Comparison of ENCODE assay signal across 8 cellular contexts in the genomic region with DNA sequence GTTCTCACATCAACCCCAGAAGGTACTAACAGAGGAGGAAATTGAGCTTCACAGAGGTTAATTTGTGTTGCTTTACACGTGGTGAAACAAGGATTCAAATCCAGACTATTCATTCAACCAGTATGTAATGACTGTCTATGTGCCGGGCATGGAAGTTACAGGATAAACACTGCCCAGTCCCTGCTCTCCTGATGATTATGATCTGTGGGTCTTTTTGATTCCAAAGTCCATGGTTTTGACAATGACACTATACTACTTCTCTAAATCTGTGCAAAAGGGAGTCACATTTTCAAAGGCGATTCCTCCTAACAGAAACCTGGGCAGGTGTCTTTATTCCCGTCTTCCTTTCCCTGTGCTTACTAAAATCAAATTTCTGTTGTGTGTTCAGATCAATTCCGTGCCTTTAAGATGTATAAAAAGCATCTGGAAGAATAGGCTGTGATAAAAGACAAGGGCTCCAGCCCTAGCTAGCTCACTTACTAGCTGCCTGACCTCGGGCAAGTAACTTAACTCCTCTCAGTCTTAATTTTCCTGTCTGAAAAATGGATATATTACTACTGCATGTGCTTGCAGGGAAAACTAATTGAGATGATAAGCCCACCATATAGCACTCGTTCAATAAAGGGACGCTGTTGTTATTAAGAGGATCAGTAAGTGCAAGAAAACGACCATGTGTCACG. TPM values are rescaled to one million over a fixed set of nuclear protein-coding genes. Genes with fewer than 3 reads are reported as not detected.
A peak's percentile ranks its signal among the peaks of the same experiment; 100 is the strongest.
DNase-seq lines count a peak whose midpoint lies in the region; ATAC-seq and TF ChIP-seq lines count a peak whose summit lies in the region.

No MANE protein-coding gene starts in this region.

- TF ChIP-seq CTCF in DND-41 (IDR thresholded peaks at IDR 0.05; ENCODE audit: borderline replicate concordance, extremely low read depth, low read length, poor library complexity, severe bottlenecking) (no peak), PC-9 (conservative IDR thresholded peaks at IDR 0.05) (no peak), esophagus squamous epithelium (IDR thresholded peaks at IDR 0.05) (no peak)

- peak overlapping the region; percentile 71 to 99; a peak in 3 of 4 replicates for H3K4me3 ChIP-seq in DND-41 (ENCODE audit: low read depth in 1 of 2, low read length in 2 of 2)
- peak overlapping the region; percentile 61 for H3K4me3 ChIP-seq in PC-9
- peak overlapping the region; percentile 91 to 100 (median 100) for H3K4me3 ChIP-seq in esophagus squamous epithelium
- peak overlapping the region; percentile 95 for H3K4me3 ChIP-seq in rectal smooth muscle tissue (ENCODE audit: low read length)

- H2AFZ ChIP-seq in DND-41 (ENCODE audit: low read depth, low read length) (peak overlapping the region; percentile 94), PC-9 (peak overlapping the region; percentile 94)

- CTCF ChIA-PET in PC-9 (lab: Charles Lee), result no interaction called here

- H3K9me3 ChIP-seq in DND-41 (ENCODE audit: insufficient read depth, low read length, severe bottlenecking), result no peaks in the 10 kb centered on the region
- H3K9me3 ChIP-seq in PC-9 (ENCODE audit: insufficient read depth, low read depth), result no peaks in the 10 kb centered on the region
- H3K9me3 ChIP-seq in esophagus squamous epithelium, result no peaks in the 10 kb centered on the region

- H4K20me1 ChIP-seq in DND-41 (ENCODE audit: insufficient read depth, low read length), result peaks cover 8% of the 10 kb centered on the region
- H4K20me1 ChIP-seq in PC-9 (ENCODE audit: insufficient read depth), result no peaks in the 10 kb centered on the region; the same call in 1 of the 2 replicates

- 24 to 26% methylated on average over 10 of the region's 10 CpGs for WGBS in esophagus squamous epithelium, 2 donors

- H3F3A ChIP-seq in PC-9 (ENCODE audit: insufficient read depth, low read depth), result peaks cover 11% of the 10 kb centered on the region

- H3K4me2 ChIP-seq in DND-41 (ENCODE audit: insufficient read depth, low read length), result peak overlapping the region; percentile 84
- peak overlapping the region; percentile 91 for H3K4me2 ChIP-seq in PC-9

- no peak for TF ChIP-seq POLR2A in esophagus squamous epithelium (IDR thresholded peaks at IDR 0.05)

- H3K9ac ChIP-seq in DND-41 (ENCODE audit: low read depth, low read length) (peak overlapping the region; percentile 57), rectal smooth muscle tissue (ENCODE audit: low read length) (no peak overlapping the region)

- H3K4me1 ChIP-seq in DND-41 (ENCODE audit: insufficient read depth, low read length) (peaks cover 18% of the 10 kb centered on the region), PC-9 (replicated peaks; ENCODE audit: insufficient read depth) (peaks cover 26% of the 10 kb centered on the region), esophagus squamous epithelium (peaks cover 4 to 42% (median 26%) of the 10 kb centered on the region in 3 donors), rectal smooth muscle tissue (ENCODE audit: control insufficient read depth, insufficient read depth, low read length) (peaks cover 12% of the 10 kb centered on the region)

- DNase-seq in DND-41 (no peak), PC-9 (no peak), esophagus squamous epithelium (lab: John Stamatoyannopoulos, UW) (no peak), HT-29 (ENCODE audit: low spot score) (no peak), amniotic stem cell (lab: John Stamatoyannopoulos, UW) (no peak)

- peak overlapping the region; percentile 68 for H3K27ac ChIP-seq in DND-41 (ENCODE audit: low read length)
- H3K27ac ChIP-seq in PC-9, result no peak overlapping the region
- peak overlapping the region in 3 of 4 donors; percentile 99 to 100 (median 99) for H3K27ac ChIP-seq in esophagus squamous epithelium
- H3K27ac ChIP-seq in rectal smooth muscle tissue (ENCODE audit: low read depth, low read length), result no peak overlapping the region

- no peaks in the 10 kb centered on the region; the same call in 1 of the 2 replicates for H3K36me3 ChIP-seq in DND-41 (ENCODE audit: insufficient read depth, low read length)
- no peaks in the 10 kb centered on the region for H3K36me3 ChIP-seq in PC-9 (ENCODE audit: low read depth)
- no peaks in the 10 kb centered on the region for H3K36me3 ChIP-seq in esophagus squamous epithelium
- no peaks in the 10 kb centered on the region for H3K36me3 ChIP-seq in rectal smooth muscle tissue (ENCODE audit: control insufficient read depth, insufficient read depth, low read length)

- no TSS peak for BruUV-seq in PC-9 (replicated peaks; lab: Mats Ljungman, UMichigan)

- H3K27me3 ChIP-seq in DND-41 (ENCODE audit: insufficient read depth, low read length, poor library complexity) (no peaks in the 10 kb centered on the region), PC-9 (ENCODE audit: insufficient read depth, low read depth) (no peaks in the 10 kb centered on the region), esophagus squamous epithelium (no peaks in the 10 kb centered on the region), rectal smooth muscle tissue (ENCODE audit: control insufficient read depth, insufficient read depth, low read length) (no peaks in the 10 kb centered on the region)

- POLR2A ChIA-PET in PC-9 (lab: Charles Lee; ENCODE audit: unreplicated experiment), result no interaction called here

- ATAC-seq in DND-41 (ENCODE audit: insufficient read depth, low read depth) (no peak), HG02852 (IDR thresholded peaks at IDR 0.05; ENCODE audit: unreplicated experiment) (no peak), GM19397 (IDR thresholded peaks at IDR 0.05; ENCODE audit: unreplicated experiment) (no peak)

- intact Hi-C loops in PC-9 (cut with micrococcal nuclease; ENCODE audit: unreplicated experiment) (loop anchor here (5.0 to 10.0 kb wide), 4 partner anchors 37 to 290 kb away; no protein-coding TSS in a partner anchor), esophagus squamous epithelium (cut with DNase I) (no loop called here)

- no peaks in the 10 kb centered on the region for H3K9me2 ChIP-seq in PC-9 (ENCODE audit: insufficient read depth)

- peaks cover 26% of the 10 kb centered on the region for H3K79me2 ChIP-seq in DND-41 (ENCODE audit: insufficient read depth, low read length)
- peaks cover 23% of the 10 kb centered on the region for H3K79me2 ChIP-seq in PC-9 (ENCODE audit: low read depth)

RNA-seq across cellular contexts. Expression of a gene that starts 1.0 kb away (rescaled TPM):
- total RNA-seq in PC-9 (2021) (16.9 and 21.9 TPM in 2 replicates), esophagus squamous epithelium (10 to 100 TPM in 1 of 4 donors, 1 to 10 TPM in 3; 2.7 to 28.4 (median 7.9) TPM)
- total RNA-seq in HT-29 (2014; rRNA removed; shearing (Covaris generic)), result 3.8 and 6.0 TPM in 2 replicates

Comparison
In these comparisons a context has a peak if more than half of its experiments do, and no peak if none do; other contexts are left out.
1. H3K27ac ChIP-seq: peak in DND-41 (single experiment) and esophagus squamous epithelium (3 of 4); none in PC-9 (single experiment) and rectal smooth muscle tissue (single experiment).
2. Peak in every context shown above with its lines, with median percentiles within 50 percentile points of each other: H3K4me3 ChIP-seq.